Comparison of ENCODE assay signal across 22 cellular contexts in genomic region chr5:112822456-112822855, GRCh38. TPM values are rescaled to one million over a fixed set of nuclear protein-coding genes. Genes with fewer than 3 reads are reported as not detected.
DNase-seq lines count a peak whose midpoint lies in the region; ATAC-seq, FAIRE-seq and TF ChIP-seq lines count a peak whose summit lies in the region.
"Had no signal": no experiment of that assay in that cellular context is flagged by ENCODE, and none has a peak within 500 bp of the region (broad histone marks: within the 10 kb centered on the region; RNA-seq: fewer than 3 reads in every experiment).

No MANE protein-coding gene starts in this region.

- H3K23me2 ChIP-seq in H1 (ENCODE audit: low read depth, low read length): peaks cover 1% of the 10 kb centered on the region; the same call in 1 of the 2 replicates

- H4K91ac ChIP-seq in H1 (replicated peaks; ENCODE audit: insufficient read length, low read length): no peak overlapping the region

- no peak overlapping the region for H3K18ac ChIP-seq in H1 (ENCODE audit: extremely low read depth, low read length)

- no peak overlapping the region for H3K23ac ChIP-seq in H1 (ENCODE audit: insufficient read length)

- peaks cover 0 to 5% of the 10 kb centered on the region in 2 donors for H3K36me3 Mint-ChIP-seq in activated T-cell treated with anti-CD3 and anti-CD28 coated beads, Interleukin-2, amount 50 U/mL, for 72 hours (ENCODE audit: insufficient read depth in 2 of 2)
- H3K36me3 Mint-ChIP-seq in IgD-negative memory B cell: peaks cover 2% of the 10 kb centered on the region
- peaks cover 56% of the 10 kb centered on the region for H3K36me3 Mint-ChIP-seq in stimulated activated memory B cell treated with anti-CD40 and anti-IgM and Interleukin-4, amounts not matched to agents 10 μg/mL and 1 μg/mL and 100 μg/mL, for 72 hours

- H3K36me3 ChIP-seq in H1 (ENCODE audit: control insufficient read depth in 2 of 4, insufficient read depth in 4 of 4, low read length in 3 of 4): peaks cover 0 to 31% (median 11%) of the 10 kb centered on the region in 4 experiments; a peak in 6 of 8 replicates
- H3K36me3 ChIP-seq in uterus: no peaks in the 10 kb centered on the region

- no peaks in the 10 kb centered on the region for H3K9me3 Mint-ChIP-seq in activated T-cell treated with anti-CD3 and anti-CD28 coated beads, Interleukin-2, amount 50 U/mL, for 72 hours
- H3K9me3 Mint-ChIP-seq in IgD-negative memory B cell: no peaks in the 10 kb centered on the region
- no peaks in the 10 kb centered on the region for H3K9me3 Mint-ChIP-seq in stimulated activated memory B cell treated with anti-CD40 and anti-IgM and Interleukin-4, amounts not matched to agents 10 μg/mL and 1 μg/mL and 100 μg/mL, for 72 hours
- H3K9me3 Mint-ChIP-seq: CD8-positive, alpha-beta memory T cell had no signal

- ATAC-seq in activated T-cell treated with anti-CD3 and anti-CD28 coated beads, Interleukin-2, amount 50 U/mL, for 72 hours (replicated peaks in 1 of 2): no peak
- ATAC-seq in stimulated activated memory B cell treated with anti-CD40 and anti-IgM and Interleukin-4, amounts not matched to agents 10 μg/mL and 1 μg/mL and 100 μg/mL, for 72 hours: no peak
- ATAC-seq: PC-3 had no signal

- H2BK15ac ChIP-seq in H1 (ENCODE audit: low read length): no peak overlapping the region

- H3K27me3 ChIP-seq in H1 (replicated peaks in 1 of 4; ENCODE audit: control insufficient read depth in 3 of 4, extremely low read depth in 1 of 4, insufficient read depth in 3 of 4, low read length in 3 of 4) (no peaks in the 10 kb centered on the region), uterus (no peaks in the 10 kb centered on the region)
- H3K27me3 ChIP-seq: BLaER1 treated with 17β-estradiol and CSF1 and Interleukin-3, amounts not matched to agents 10 nM and 100 nM; SJCRH30 had no signal

- no peak overlapping the region for H2AK5ac ChIP-seq in H1 (ENCODE audit: low read depth, low read length)

- WGBS in H1 (ENCODE audit: extremely low coverage in 1 of 2, insufficient coverage in 1 of 2, insufficient read length in 1 of 2, insufficient replicate concordance in 2 of 2, low coverage in 1 of 2, low lambda C conversion rate in 2 of 2, missing lambda C conversion rate in 1 of 2), 2 experiments: 65% methylated on average over 4 of the region's 4 CpGs; no CpG with 5 or more reads in 1 of the 2 experiments

- H2BK12ac ChIP-seq in H1 (ENCODE audit: low read depth, low read length): no peak overlapping the region

- TF ChIP-seq RAD21 in H1 (IDR thresholded peaks at IDR 0.05 in 1 of 2, conservative IDR thresholded peaks at IDR 0.05 in 1 of 2; ENCODE audit: low read depth in 2 of 2, low read length in 2 of 2): no peak

- H3K79me2 ChIP-seq in H1 (ENCODE audit: control insufficient read depth in 1 of 2, insufficient read depth in 2 of 2, low read length in 2 of 2): no peaks in the 10 kb centered on the region

- H3K9me3 ChIP-seq in H1 (ENCODE audit: insufficient read depth in 2 of 2, low read depth in 1 of 2, low read length in 1 of 2): no peaks in the 10 kb centered on the region
- no peaks in the 10 kb centered on the region for H3K9me3 ChIP-seq in uterus
- H3K9me3 ChIP-seq: BLaER1 treated with 17β-estradiol and CSF1 and Interleukin-3, amounts not matched to agents 10 nM and 100 nM; HAP-1; SJCRH30 had no signal

- TF ChIP-seq CTCF in H1 (IDR thresholded peaks at IDR 0.05; ENCODE audit: control extremely low read depth in 1 of 3, insufficient read depth in 1 of 3, low read depth in 1 of 3, low read length in 3 of 3) (no peak), uterus (IDR thresholded peaks at IDR 0.05) (no peak), D721Med (IDR thresholded peaks at IDR 0.05; ENCODE audit: insufficient read depth, missing control alignments) (no peak)

- no peak overlapping the region for H3K4me2 ChIP-seq in H1 (ENCODE audit: insufficient read depth in 1 of 2, low read depth in 2 of 2, low read length in 2 of 2)
- H3K4me2 ChIP-seq: BLaER1 treated with 17β-estradiol and CSF1 and Interleukin-3, amounts not matched to agents 10 nM and 100 nM had no signal

- POLR2A ChIA-PET in H1 (lab: Charles Lee; ENCODE audit: partially characterized antibody): no interaction called here

- intact Hi-C loops in uterus (cut with DNase I; ENCODE audit: low total_unique reads): no loop called here

- H3K79me1 ChIP-seq in H1 (ENCODE audit: low read depth, low read length): no peaks in the 10 kb centered on the region

- TF ChIP-seq POLR2A in H1 (IDR thresholded peaks at IDR 0.05; ENCODE audit: control extremely low read depth in 1 of 2, low read depth in 2 of 2, low read length in 2 of 2) (no peak), uterus (IDR thresholded peaks at IDR 0.05) (no peak)

- peaks cover 0 to 2% of the 10 kb centered on the region in 2 experiments for H4K20me1 ChIP-seq in H1 (replicated peaks in 1 of 2; ENCODE audit: control insufficient read depth in 1 of 2, insufficient read depth in 2 of 2, low read length in 2 of 2)
- H4K20me1 ChIP-seq: BLaER1 treated with 17β-estradiol and CSF1 and Interleukin-3, amounts not matched to agents 10 nM and 100 nM had no signal

- H4K5ac ChIP-seq in H1 (ENCODE audit: insufficient read length, low read depth, low read length): no peak overlapping the region

- DNase-seq in activated T-cell treated with anti-CD3 and anti-CD28 coated beads, Interleukin-2, amount 50 U/mL, for 72 hours: no peak
- DNase-seq in activated T-cell treated with anti-CD3 and anti-CD28 coated beads, Interleukin-2, amount 50 U/mL, for 1 hour: no peak
- DNase-seq in H1 (ENCODE audit: low read depth in 1 of 2, low spot score in 2 of 2) (no peak), uterus (no peak), D721Med (ENCODE audit: insufficient read length, low spot score) (no peak)
- no peak for DNase-seq in central memory CD4-positive, alpha-beta T cell
- DNase-seq: CD8-positive, alpha-beta memory T cell; DMS79 treated with DMSO at 0.1 percent for 48 hours; KG1; NCI-H1436; NCI-H2029; NCI-H2171 treated with DMSO at 0.1 percent for 48 hours; NCI-H446 treated with DMSO at 0.1 percent for 48 hours; NCI-H748 treated with DMSO at 0.1 percent for 48 hours; PC-3; SJCRH30 had no signal

- TF ChIP-seq EP300 in H1 (IDR thresholded peaks at IDR 0.05; ENCODE audit: borderline replicate concordance in 1 of 2, low read depth in 2 of 2, low read length in 2 of 2): no peak

- H3K4me3 ChIP-seq in H1 (ENCODE audit: extremely low read depth in 1 of 4, insufficient read depth in 2 of 4, low read depth in 3 of 4, low read length in 4 of 4) (no peak overlapping the region), uterus (no peak overlapping the region)
- H3K4me3 ChIP-seq: BLaER1 treated with 17β-estradiol and CSF1 and Interleukin-3, amounts not matched to agents 10 nM and 100 nM; HAP-1; SJCRH30 had no signal

- no peak overlapping the region for H2AFZ ChIP-seq in H1 (ENCODE audit: low read length)

- peak overlapping the region; percentile 50 for H3K27ac Mint-ChIP-seq in activated T-cell treated with anti-CD3 and anti-CD28 coated beads, Interleukin-2, amount 50 U/mL, for 72 hours
- peak overlapping the region in 2 of 3 donors; percentile 24 to 41 for H3K27ac Mint-ChIP-seq in IgD-negative memory B cell
- H3K27ac Mint-ChIP-seq in stimulated activated memory B cell treated with anti-CD40 and anti-IgM and Interleukin-4, amounts not matched to agents 10 μg/mL and 1 μg/mL and 100 μg/mL, for 72 hours: peak overlapping the region; percentile 64

- H3K4me3 Mint-ChIP-seq in activated T-cell treated with anti-CD3 and anti-CD28 coated beads, Interleukin-2, amount 50 U/mL, for 72 hours: no peak overlapping the region
- no peak overlapping the region for H3K4me3 Mint-ChIP-seq in IgD-negative memory B cell
- H3K4me3 Mint-ChIP-seq in stimulated activated memory B cell treated with anti-CD40 and anti-IgM and Interleukin-4, amounts not matched to agents 10 μg/mL and 1 μg/mL and 100 μg/mL, for 72 hours: no peak overlapping the region
- H3K4me3 Mint-ChIP-seq: CD8-positive, alpha-beta memory T cell had no signal

- FAIRE-seq in H1 (lab: Jason Lieb, UNC) (no peak), D721Med (lab: Jason Lieb, UNC) (no peak)
- FAIRE-seq: GM12891 had no signal

- H3K56ac ChIP-seq in H1 (replicated peaks; ENCODE audit: insufficient read length, low read depth, low read length): no peak overlapping the region

- no peaks in the 10 kb centered on the region for H3K4me1 Mint-ChIP-seq in activated T-cell treated with anti-CD3 and anti-CD28 coated beads, Interleukin-2, amount 50 U/mL, for 72 hours (ENCODE audit: low read depth)
- peaks cover 0 to 9% (median 5%) of the 10 kb centered on the region in 3 donors for H3K4me1 Mint-ChIP-seq in IgD-negative memory B cell
- peaks cover 13% of the 10 kb centered on the region for H3K4me1 Mint-ChIP-seq in stimulated activated memory B cell treated with anti-CD40 and anti-IgM and Interleukin-4, amounts not matched to agents 10 μg/mL and 1 μg/mL and 100 μg/mL, for 72 hours

- peaks cover 0 to 2% (median 0%) of the 10 kb centered on the region in 4 experiments; a peak in 1 of 7 replicates for H3K4me1 ChIP-seq in H1 (replicated peaks in 1 of 4; ENCODE audit: control insufficient read depth in 3 of 4, insufficient read depth in 4 of 4, low read length in 3 of 4)
- no peaks in the 10 kb centered on the region for H3K4me1 ChIP-seq in uterus
- H3K4me1 ChIP-seq: BLaER1 treated with 17β-estradiol and CSF1 and Interleukin-3, amounts not matched to agents 10 nM and 100 nM; SJCRH30 had no signal

- no peak overlapping the region for H2BK20ac ChIP-seq in H1 (ENCODE audit: low read length)

- no peak overlapping the region for H3K4ac ChIP-seq in H1 (replicated peaks; ENCODE audit: insufficient read length, low read depth, low read length)

- no peak overlapping the region for H3K9ac ChIP-seq in H1 (replicated peaks in 1 of 4; ENCODE audit: extremely low read depth in 1 of 4, low read depth in 3 of 4, low read length in 3 of 4)
- H3K9ac ChIP-seq: BLaER1 treated with 17β-estradiol and CSF1 and Interleukin-3, amounts not matched to agents 10 nM and 100 nM had no signal

- no peak overlapping the region for H2BK120ac ChIP-seq in H1 (replicated peaks; ENCODE audit: low read depth, low read length)

- H3K14ac ChIP-seq in H1 (ENCODE audit: insufficient read length): no peak overlapping the region

- no peak overlapping the region for H2BK5ac ChIP-seq in H1 (ENCODE audit: low read depth, low read length)

- 0 out of 2 replicates have a peak overlapping the region, but pooled peaks have one; percentile 14 for H3K27ac ChIP-seq in H1 (ENCODE audit: low read depth, low read length)
- no peak overlapping the region for H3K27ac ChIP-seq in uterus
- H3K27ac ChIP-seq: 22Rv1; BLaER1 treated with 17β-estradiol and CSF1 and Interleukin-3, amounts not matched to agents 10 nM and 100 nM; SJCRH30 had no signal

- CTCF ChIA-PET in H1 (lab: Charles Lee; ENCODE audit: partially characterized antibody): no interaction called here

- H4K8ac ChIP-seq in H1 (ENCODE audit: extremely low read depth, insufficient read depth, low read length): no peak overlapping the region

- H3K27me3 Mint-ChIP-seq in activated T-cell treated with anti-CD3 and anti-CD28 coated beads, Interleukin-2, amount 50 U/mL, for 72 hours (ENCODE audit: low read depth): no peaks in the 10 kb centered on the region
- no peaks in the 10 kb centered on the region for H3K27me3 Mint-ChIP-seq in IgD-negative memory B cell
- H3K27me3 Mint-ChIP-seq in stimulated activated memory B cell treated with anti-CD40 and anti-IgM and Interleukin-4, amounts not matched to agents 10 μg/mL and 1 μg/mL and 100 μg/mL, for 72 hours: no peaks in the 10 kb centered on the region
- H3K27me3 Mint-ChIP-seq: CD8-positive, alpha-beta memory T cell had no signal

RNA-seq across cellular contexts. Expression of gene SRP19, which starts 38.6 kb away (rescaled TPM):
- total RNA-seq in activated T-cell treated with anti-CD3 and anti-CD28 coated beads, Interleukin-2, amount 50 U/mL, for 72 hours: 10 to 100 TPM; 41.4 to 47.6 TPM
- polyA plus RNA-seq in IgD-negative memory B cell: 105 TPM
- total RNA-seq in H1 (2021; fragmentation: NEBNext Ultra II Directional; extraction: Animal tissue kit (Norgen Biotek cat#: 25700)): 78.6 and 79.9 TPM in 2 replicates
- polyA plus RNA-seq in H1 (2011; rRNA removed): 14.2 and 27.5 TPM in 2 replicates
- 64.8 TPM for polyA plus RNA-seq in H1 (2011; cell fraction: cytosol; rRNA removed)
- 4.4 TPM for polyA plus RNA-seq in H1 (2011; cell fraction: nucleus; rRNA removed)
- polyA plus RNA-seq in H1 (2012, experiment 1 of 2): 68.6 to 119 TPM (median 74.7 TPM) in 4 replicates
- polyA plus RNA-seq in H1 (2012, experiment 2 of 2): 26.1 TPM
- 110 TPM for polyA plus RNA-seq in H1 (2013, experiment 1 of 2)
- 108 TPM for polyA plus RNA-seq in H1 (2013, experiment 2 of 2)
- polyA minus RNA-seq in H1 (2011; rRNA and poly(A)+ RNA removed): 7.9 and 9.2 TPM in 2 replicates
- polyA minus RNA-seq in H1 (2011; cell fraction: cytosol; rRNA and poly(A)+ RNA removed): 14.5 TPM
- 12.7 TPM for polyA minus RNA-seq in H1 (2011; cell fraction: nucleus; rRNA and poly(A)+ RNA removed)
- 100 to 1,000 TPM in 1 of 4 donors, 10 to 100 TPM in 3; 37.1 to 154 (median 49.7) TPM for total RNA-seq in uterus
